Comparison of ENCODE assay signal across 8 cellular contexts in the genomic region with DNA sequence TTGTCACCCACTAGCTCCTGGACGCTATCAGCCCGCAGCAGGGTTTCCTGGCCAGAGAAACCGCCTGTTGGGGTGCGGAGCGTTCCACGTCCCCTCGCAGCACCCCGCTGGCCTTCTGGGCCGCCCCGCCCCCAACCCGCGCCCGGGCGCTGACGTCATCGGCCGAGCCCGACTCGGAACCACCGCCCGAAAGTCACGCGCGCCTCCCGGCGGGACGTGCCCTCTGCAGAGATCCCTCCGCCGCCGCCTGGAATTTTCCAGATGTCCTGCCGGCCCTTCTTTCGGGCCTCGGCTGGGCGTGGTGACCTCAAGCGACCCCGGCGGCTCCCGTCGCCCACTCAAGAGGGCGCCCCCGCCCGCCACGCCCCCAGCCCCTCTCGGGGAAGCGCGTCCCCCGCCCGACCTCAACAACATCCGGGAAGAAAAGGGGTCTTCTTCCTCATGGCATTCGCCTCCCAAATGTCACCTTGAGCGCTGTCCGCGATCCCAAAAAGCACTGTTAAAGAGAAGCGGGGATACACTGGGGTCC. TPM values are rescaled to one million over a fixed set of nuclear protein-coding genes. Genes with fewer than 3 reads are reported as not detected.
DNase-seq lines count a peak whose midpoint lies in the region; ATAC-seq and TF ChIP-seq lines count a peak whose summit lies in the region.

No MANE protein-coding gene starts in this region.

- intact Hi-C loops in Calu3 (cut with micrococcal nuclease; ENCODE audit: unreplicated experiment): no loop called here
- intact Hi-C loops in spleen (cut with DNase I; ENCODE audit: low total_unique reads): no loop called here

- TF ChIP-seq CTCF in Calu3 (IDR thresholded peaks at IDR 0.05; ENCODE audit: unreplicated experiment): no peak
- TF ChIP-seq CTCF in HEK293 (tag by site-specific recombination; IDR thresholded peaks at IDR 0.05): no peak
- TF ChIP-seq CTCF in spleen (IDR thresholded peaks at IDR 0.05 in 8 of 11, conservative IDR thresholded peaks at IDR 0.05 in 3 of 11): peak in 2 of 11 experiments; percentile 27 to 29

- peaks cover 6% of the 10 kb centered on the region; the same call in 1 of the 2 replicates for H3K4me1 ChIP-seq in HEK293 (ENCODE audit: control insufficient read depth, insufficient read depth, low read length)
- H3K4me1 ChIP-seq in spleen: peaks cover 32 to 65% (median 57%) of the 10 kb centered on the region in 6 donors

- peak overlapping the region; percentile 90 for H3K4me3 Mint-ChIP-seq in Calu3 (ENCODE audit: low read depth, unreplicated experiment)

- H3K27me3 Mint-ChIP-seq in Calu3 (ENCODE audit: unreplicated experiment): peaks cover 16% of the 10 kb centered on the region

- no peaks in the 10 kb centered on the region for H3K9me3 ChIP-seq in HEK293 (ENCODE audit: control insufficient read depth, insufficient read depth, low read depth, low read length)
- H3K9me3 ChIP-seq in spleen: no peaks in the 10 kb centered on the region

- DNase-seq in Calu3 (peak; percentile 97), NCI-H2107 treated with DMSO at 0.1 percent for 48 hours (lab: John Stamatoyannopoulos, UW; ENCODE audit: unreplicated experiment) (peak; percentile 32), caudate nucleus (lab: John Stamatoyannopoulos, UW) (peak in 58 of 61 donors; percentile 66 to 97 (median 92)), iris pigment epithelial cell (ENCODE audit: low read depth) (peak; percentile 98), spleen (peak; percentile 99)

- H3K9me3 Mint-ChIP-seq in Calu3 (ENCODE audit: low read depth, unreplicated experiment): no peaks in the 10 kb centered on the region

- peak; percentile 0 to 1 for ATAC-seq in activated CD4-positive, CD25-positive, alpha-beta regulatory T cell treated with anti-CD3 and anti-CD28 coated beads, Interleukin-2, amount 50 U/mL, for 24 hours
- no peak for ATAC-seq in HG03159 (IDR thresholded peaks at IDR 0.05; ENCODE audit: unreplicated experiment)

- H3K27ac Mint-ChIP-seq in Calu3 (ENCODE audit: unreplicated experiment): peak overlapping the region; percentile 99

- WGBS in spleen, 5 donors: 0 to 2% (median 1%) methylated on average over 11 to 54 of the region's 54 CpGs

- POLR2A ChIA-PET in HEK293 (lab: Yijun Ruan, JAX): interaction anchor here (0.6 to 16.9 kb wide), 48 partner anchors 7 to 644 kb away, joined by 3 to 1129 read pairs (median 6); partner anchors contain the start of genes CCDC85B, CDC42EP2, DPF2 and FAM89B

- peak overlapping the region; percentile 98 for H3K27ac ChIP-seq in HEK293 (ENCODE audit: extremely low read depth, low read depth, low read length)
- H3K27ac ChIP-seq in caudate nucleus (ENCODE audit: low read depth, low read length): peak overlapping the region; percentile 99
- peak overlapping the region; percentile 92 to 100 (median 98) for H3K27ac ChIP-seq in spleen

- H3K36me3 ChIP-seq in HEK293 (ENCODE audit: control insufficient read depth in 2 of 2, insufficient read depth in 1 of 2, low read length in 2 of 2) (peaks cover 0 to 44% of the 10 kb centered on the region in 2 experiments; a peak in 1 of 3 replicates), spleen (peaks cover 0 to 36% (median 2%) of the 10 kb centered on the region in 6 donors)

- H3K4me3 ChIP-seq in HEK293 (ENCODE audit: low read depth, low read length) (peak overlapping the region; percentile 70), spleen (peak overlapping the region; percentile 66 to 96 (median 83))

- H3K4me1 Mint-ChIP-seq in Calu3 (ENCODE audit: low read depth, unreplicated experiment): peaks cover 55% of the 10 kb centered on the region

- no peaks in the 10 kb centered on the region for H3K27me3 ChIP-seq in spleen (replicated peaks in 1 of 7)

- peak in 2 of 3 donors; percentile 62 for TF ChIP-seq POLR2A in spleen (IDR thresholded peaks at IDR 0.05)

- BruUV-seq in Calu3 (replicated peaks; lab: Mats Ljungman, UMichigan): no TSS peak

- H3K36me3 Mint-ChIP-seq in Calu3 (ENCODE audit: insufficient read depth, unreplicated experiment): peaks cover 88% of the 10 kb centered on the region

- CTCF ChIA-PET in Calu3 (lab: Charles Lee): interaction anchor here (0.8 to 1.2 kb wide), 2 partner anchors 12 to 85 kb away, joined by 3 to 4 read pairs; no protein-coding TSS in a partner anchor
- CTCF ChIA-PET in HEK293 (lab: Yijun Ruan, JAX): interaction anchor here (0.7 to 1.0 kb wide), 3 partner anchors 15 to 202 kb away, joined by 3 to 4 read pairs (median 3); no protein-coding TSS in a partner anchor

TF ChIP-seq in HEK293, 187 proteins besides CTCF, POLR2A, EP300 and RAD21 (continues in another document):
- TF ChIP-seq ZNF530 (tag by site-specific recombination; IDR thresholded peaks at IDR 0.05; ENCODE audit: low read depth) (no peak), ZNF133 (tag by site-specific recombination; IDR thresholded peaks at IDR 0.05) (no peak), ZBTB8A (tag by site-specific recombination; IDR thresholded peaks at IDR 0.05) (peak; percentile 100), ZBTB20 (tag by site-specific recombination; IDR thresholded peaks at IDR 0.05) (peak; percentile 42; the same call in 1 of the 2 replicates), ZNF555 (tag by site-specific recombination; conservative IDR thresholded peaks at IDR 0.05) (no peak), IKZF3 (tag by site-specific recombination; IDR thresholded peaks at IDR 0.05) (peak; percentile 95), REPIN1 (tag by site-specific recombination; IDR thresholded peaks at IDR 0.05; ENCODE audit: low read depth) (no peak), SALL2 (tag by site-specific recombination; IDR thresholded peaks at IDR 0.05; ENCODE audit: borderline replicate concordance) (no peak), ZNF121 (tag by site-specific recombination; IDR thresholded peaks at IDR 0.05) (no peak)
- TF ChIP-seq, protein P1, sequence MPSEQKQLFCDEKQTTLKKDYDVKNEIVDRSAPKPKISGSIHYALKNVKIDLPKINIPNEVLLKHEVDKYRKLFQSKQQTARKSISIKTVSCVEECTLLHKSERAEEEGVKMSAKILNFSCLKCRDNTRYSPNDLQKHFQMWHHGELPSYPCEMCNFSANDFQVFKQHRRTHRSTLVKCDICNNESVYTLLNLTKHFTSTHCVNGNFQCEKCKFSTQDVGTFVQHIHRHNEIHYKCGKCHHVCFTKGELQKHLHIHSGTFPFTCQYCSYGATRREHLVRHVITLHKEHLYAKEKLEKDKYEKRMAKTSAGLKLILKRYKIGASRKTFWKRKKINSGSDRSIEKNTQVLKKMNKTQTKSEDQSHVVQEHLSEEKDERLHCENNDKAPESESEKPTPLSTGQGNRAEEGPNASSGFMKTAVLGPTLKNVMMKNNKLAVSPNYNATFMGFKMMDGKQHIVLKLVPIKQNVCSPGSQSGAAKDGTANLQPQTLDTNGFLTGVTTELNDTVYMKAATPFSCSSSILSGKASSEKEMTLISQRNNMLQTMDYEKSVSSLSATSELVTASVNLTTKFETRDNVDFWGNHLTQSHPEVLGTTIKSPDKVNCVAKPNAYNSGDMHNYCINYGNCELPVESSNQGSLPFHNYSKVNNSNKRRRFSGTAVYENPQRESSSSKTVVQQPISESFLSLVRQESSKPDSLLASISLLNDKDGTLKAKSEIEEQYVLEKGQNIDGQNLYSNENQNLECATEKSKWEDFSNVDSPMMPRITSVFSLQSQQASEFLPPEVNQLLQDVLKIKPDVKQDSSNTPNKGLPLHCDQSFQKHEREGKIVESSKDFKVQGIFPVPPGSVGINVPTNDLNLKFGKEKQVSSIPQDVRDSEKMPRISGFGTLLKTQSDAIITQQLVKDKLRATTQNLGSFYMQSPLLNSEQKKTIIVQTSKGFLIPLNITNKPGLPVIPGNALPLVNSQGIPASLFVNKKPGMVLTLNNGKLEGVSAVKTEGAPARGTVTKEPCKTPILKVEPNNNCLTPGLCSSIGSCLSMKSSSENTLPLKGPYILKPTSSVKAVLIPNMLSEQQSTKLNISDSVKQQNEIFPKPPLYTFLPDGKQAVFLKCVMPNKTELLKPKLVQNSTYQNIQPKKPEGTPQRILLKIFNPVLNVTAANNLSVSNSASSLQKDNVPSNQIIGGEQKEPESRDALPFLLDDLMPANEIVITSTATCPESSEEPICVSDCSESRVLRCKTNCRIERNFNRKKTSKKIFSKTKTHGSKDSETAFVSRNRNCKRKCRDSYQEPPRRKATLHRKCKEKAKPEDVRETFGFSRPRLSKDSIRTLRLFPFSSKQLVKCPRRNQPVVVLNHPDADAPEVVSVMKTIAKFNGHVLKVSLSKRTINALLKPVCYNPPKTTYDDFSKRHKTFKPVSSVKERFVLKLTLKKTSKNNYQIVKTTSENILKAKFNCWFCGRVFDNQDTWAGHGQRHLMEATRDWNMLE (tag by site-specific recombination; conservative IDR thresholded peaks at IDR 0.05; ENCODE audit: low read depth): no peak
- TF ChIP-seq, protein P2, sequence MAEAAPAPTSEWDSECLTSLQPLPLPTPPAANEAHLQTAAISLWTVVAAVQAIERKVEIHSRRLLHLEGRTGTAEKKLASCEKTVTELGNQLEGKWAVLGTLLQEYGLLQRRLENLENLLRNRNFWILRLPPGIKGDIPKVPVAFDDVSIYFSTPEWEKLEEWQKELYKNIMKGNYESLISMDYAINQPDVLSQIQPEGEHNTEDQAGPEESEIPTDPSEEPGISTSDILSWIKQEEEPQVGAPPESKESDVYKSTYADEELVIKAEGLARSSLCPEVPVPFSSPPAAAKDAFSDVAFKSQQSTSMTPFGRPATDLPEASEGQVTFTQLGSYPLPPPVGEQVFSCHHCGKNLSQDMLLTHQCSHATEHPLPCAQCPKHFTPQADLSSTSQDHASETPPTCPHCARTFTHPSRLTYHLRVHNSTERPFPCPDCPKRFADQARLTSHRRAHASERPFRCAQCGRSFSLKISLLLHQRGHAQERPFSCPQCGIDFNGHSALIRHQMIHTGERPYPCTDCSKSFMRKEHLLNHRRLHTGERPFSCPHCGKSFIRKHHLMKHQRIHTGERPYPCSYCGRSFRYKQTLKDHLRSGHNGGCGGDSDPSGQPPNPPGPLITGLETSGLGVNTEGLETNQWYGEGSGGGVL (tag by site-specific recombination; IDR thresholded peaks at IDR 0.05): peak; percentile 46; the same call in 1 of the 2 replicates

RNA-seq across cellular contexts. Expression of gene NEAT1, which starts 0.4 kb away (rescaled TPM):
- 605 and 821 TPM in 2 replicates for total RNA-seq in Calu3 (2022)
- total RNA-seq in spleen: 1,000 to 10,000 TPM in 2 of 7 donors, 100 to 1,000 TPM in 5; 266 to 1,804 (median 799) TPM
- polyA plus RNA-seq in spleen: 1,000 to 10,000 TPM in 2 of 3 donors, 100 to 1,000 TPM in 1; 526 to 1,090 (median 1,018) TPM

RNA-seq across cellular contexts. Expression of gene FRMD8, which starts 35.7 kb away (rescaled TPM):
- total RNA-seq in Calu3 (2022) (40.2 and 51.9 TPM in 2 replicates), spleen (100 to 1,000 TPM in 3 of 7 donors, 10 to 100 TPM in 4; 65.4 to 128 (median 99.5) TPM)
- 10 to 100 TPM; 19.3 to 32.0 (median 23.4) TPM for polyA plus RNA-seq in spleen

RNA-seq across cellular contexts. Expression of gene SLC25A45, which starts 39.7 kb away (rescaled TPM):
- total RNA-seq in Calu3 (2022) (2.9 and 4.0 TPM in 2 replicates), spleen (10 to 100 TPM; 11.6 to 33.4 (median 25.7) TPM)
- 10 to 100 TPM; 14.1 to 26.2 (median 24.1) TPM for polyA plus RNA-seq in spleen

Comparison
In these comparisons a context has a peak if more than half of its experiments do, and no peak if none do; other contexts are left out.
1. DNase-seq: peak in every context shown above with its lines; median percentile 99 in spleen; 98 in iris pigment epithelial cell; 97 in Calu3; 92 in caudate nucleus; 32 in NCI-H2107 treated with DMSO at 0.1 percent for 48 hours.